13 cellular contexts compared by ENCODE assay signal in the genomic region with DNA sequence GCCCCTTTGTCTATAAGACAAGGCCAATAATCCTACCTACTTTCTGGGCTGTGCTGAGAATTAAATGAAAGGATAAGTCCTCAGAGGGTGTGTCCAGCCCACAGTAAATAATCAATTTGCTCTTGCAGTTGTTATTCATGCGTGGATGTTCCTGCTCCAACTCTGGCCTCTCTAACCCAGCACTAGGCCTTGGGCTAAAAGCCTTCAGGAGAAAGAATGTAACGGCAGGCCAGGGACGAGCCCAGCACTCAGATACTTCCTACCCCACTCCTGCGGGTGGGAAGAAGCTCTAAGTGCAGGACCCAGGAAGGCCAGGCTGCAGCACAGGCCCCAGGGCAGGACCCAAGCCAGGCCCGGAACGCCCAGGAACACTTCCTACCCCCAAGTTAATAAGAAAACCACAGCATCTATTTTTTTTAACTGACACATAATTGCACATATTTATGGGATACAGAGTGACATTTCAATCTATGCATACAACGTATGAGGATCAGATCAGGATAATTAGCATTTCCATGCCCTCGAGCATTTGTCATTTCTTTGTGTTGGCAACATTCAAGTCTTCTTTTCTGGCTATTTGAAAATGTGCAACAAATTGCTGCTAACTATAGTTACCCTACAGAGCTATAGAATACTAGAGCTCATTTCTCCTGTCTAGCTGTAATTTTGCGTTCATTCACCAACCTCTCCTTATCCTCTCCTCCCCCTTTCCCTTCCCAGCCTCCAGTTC.
A peak's percentile ranks its signal among the peaks of the same experiment; 100 is the strongest.
DNase-seq lines count a peak whose midpoint lies in the region; ATAC-seq and TF ChIP-seq lines count a peak whose summit lies in the region.
"Had no signal": no experiment of that assay in that cellular context is flagged by ENCODE, and none has a peak within 500 bp of the region (broad histone marks: within the 10 kb centered on the region; RNA-seq: fewer than 3 reads in every experiment).

No MANE protein-coding gene starts in this region.

- ATAC-seq in HG02588 (IDR thresholded peaks at IDR 0.05; ENCODE audit: unreplicated experiment) (no peak), WTC11 (no peak; the same call in 1 of the 2 replicates)

- no peak overlapping the region for H3K4me3 Mint-ChIP-seq in activated CD4-positive, alpha-beta memory T cell treated with anti-CD3 and anti-CD28 coated beads, Interleukin-2, amount 10 ng/mL, durations not matched to agents 7 days and 5 days
- H3K4me3 Mint-ChIP-seq in WTC11: no peak overlapping the region

- POLR2A ChIA-PET in HEK293 (lab: Yijun Ruan, JAX) (no interaction called here), WTC11 (lab: Charles Lee) (no interaction called here)
- POLR2A ChIA-PET in activated CD4-positive, alpha-beta memory T cell treated with anti-CD3 and anti-CD28 coated beads, Interleukin-2, amount 10 ng/mL, durations not matched to agents 7 days and 5 days (lab: Charles Lee): interaction anchor here (0.7 to 1.5 kb wide), 6 partner anchors 7 to 179 kb away, joined by 3 to 5 read pairs (median 4); partner anchors contain the start of gene RBPJ

- peaks cover 67% of the 10 kb centered on the region for H3K4me1 Mint-ChIP-seq in activated CD4-positive, alpha-beta memory T cell treated with anti-CD3 and anti-CD28 coated beads, Interleukin-2, amount 10 ng/mL, durations not matched to agents 7 days and 5 days
- H3K4me1 Mint-ChIP-seq in WTC11: peaks cover 17% of the 10 kb centered on the region

- H3K27me3 Mint-ChIP-seq in activated CD4-positive, alpha-beta memory T cell treated with anti-CD3 and anti-CD28 coated beads, Interleukin-2, amount 10 ng/mL, durations not matched to agents 7 days and 5 days: no peaks in the 10 kb centered on the region
- no peaks in the 10 kb centered on the region for H3K27me3 Mint-ChIP-seq in WTC11 (ENCODE audit: low read depth)

- peaks cover 49% of the 10 kb centered on the region for H3K36me3 Mint-ChIP-seq in activated CD4-positive, alpha-beta memory T cell treated with anti-CD3 and anti-CD28 coated beads, Interleukin-2, amount 10 ng/mL, durations not matched to agents 7 days and 5 days (ENCODE audit: low read depth)
- no peaks in the 10 kb centered on the region for H3K36me3 Mint-ChIP-seq in WTC11

- H3K4me1 ChIP-seq in HEK293 (ENCODE audit: control insufficient read depth, insufficient read depth, low read length): peaks cover 16% of the 10 kb centered on the region
- no peaks in the 10 kb centered on the region for H3K4me1 ChIP-seq in right atrium auricular region
- H3K4me1 ChIP-seq in skeletal muscle tissue (ENCODE audit: control insufficient read depth in 3 of 3, insufficient read depth in 3 of 3, low read length in 3 of 3): peaks cover 6 to 13% (median 8%) of the 10 kb centered on the region in 3 donors

- H3K9me3 ChIP-seq in HEK293 (ENCODE audit: control insufficient read depth, insufficient read depth, low read depth, low read length) (no peaks in the 10 kb centered on the region), right atrium auricular region (no peaks in the 10 kb centered on the region), skeletal muscle tissue (ENCODE audit: control insufficient read depth in 3 of 3, low read length in 3 of 3) (no peaks in the 10 kb centered on the region)
- H3K9me3 ChIP-seq: psoas muscle had no signal

- no peak for DNase-seq in activated CD4-positive, alpha-beta memory T cell treated with anti-CD3 and anti-CD28 coated beads, Interleukin-2, amount 10 ng/mL, durations not matched to agents 7 days and 5 days
- no peak for DNase-seq in right atrium auricular region (ENCODE audit: low spot score)
- no peak for DNase-seq in hepatic stellate cell (ENCODE audit: low spot score)
- no peak for DNase-seq in NCI-H526 (lab: John Stamatoyannopoulos, UW)
- no peak for DNase-seq in WTC11 (ENCODE audit: low spot score)
- DNase-seq: activated gamma-delta T cell; DMS 273 treated with DMSO at 0.1 percent for 48 hours; effector memory CD4-positive, alpha-beta T cell; NCI-H526 treated with DMSO at 0.1 percent for 48 hours had no signal

- no peaks in the 10 kb centered on the region for H3K36me3 ChIP-seq in HEK293 (ENCODE audit: control insufficient read depth in 2 of 2, insufficient read depth in 1 of 2, low read length in 2 of 2)
- no peaks in the 10 kb centered on the region for H3K36me3 ChIP-seq in right atrium auricular region
- no peaks in the 10 kb centered on the region for H3K36me3 ChIP-seq in skeletal muscle tissue (ENCODE audit: control insufficient read depth in 3 of 3, insufficient read depth in 3 of 3, low read length in 3 of 3)

- no peak overlapping the region for H3K4me3 ChIP-seq in HEK293 (ENCODE audit: low read depth, low read length)
- no peak overlapping the region for H3K4me3 ChIP-seq in right atrium auricular region
- no peak overlapping the region for H3K4me3 ChIP-seq in skeletal muscle tissue (ENCODE audit: low read length in 3 of 3)
- H3K4me3 ChIP-seq: psoas muscle had no signal

- H3K27ac ChIP-seq in HEK293 (ENCODE audit: extremely low read depth, low read depth, low read length) (peak overlapping the region; percentile 51), right atrium auricular region (peak overlapping the region; percentile 23 to 33), skeletal muscle tissue (ENCODE audit: low read depth, low read length) (peak overlapping the region; percentile 56)
- H3K27ac ChIP-seq: psoas muscle had no signal

- peaks cover 17% of the 10 kb centered on the region for H3K9me3 Mint-ChIP-seq in activated CD4-positive, alpha-beta memory T cell treated with anti-CD3 and anti-CD28 coated beads, Interleukin-2, amount 10 ng/mL, durations not matched to agents 7 days and 5 days
- peaks cover 10% of the 10 kb centered on the region for H3K9me3 Mint-ChIP-seq in WTC11

- H3K27ac Mint-ChIP-seq in activated CD4-positive, alpha-beta memory T cell treated with anti-CD3 and anti-CD28 coated beads, Interleukin-2, amount 10 ng/mL, durations not matched to agents 7 days and 5 days: peak overlapping the region; percentile 65
- no peak overlapping the region for H3K27ac Mint-ChIP-seq in WTC11

- H3K9ac ChIP-seq in skeletal muscle tissue (ENCODE audit: low read depth in 1 of 3, low read length in 3 of 3): no peak overlapping the region

- CTCF ChIA-PET in HEK293 (lab: Yijun Ruan, JAX) (interaction anchor here (0.7 to 0.8 kb wide), 2 partner anchors 20 to 32 kb away, joined by 3 read pairs; no protein-coding TSS in a partner anchor), WTC11 (lab: Charles Lee) (interaction anchor here (0.9 to 1.7 kb wide), 3 partner anchors 20 to 153 kb away, joined by 3 to 7 read pairs (median 4); no protein-coding TSS in a partner anchor)
- CTCF ChIA-PET in activated CD4-positive, alpha-beta memory T cell treated with anti-CD3 and anti-CD28 coated beads, Interleukin-2, amount 10 ng/mL, durations not matched to agents 7 days and 5 days (lab: Charles Lee): interaction anchor here (0.8 kb wide), 1 partner anchor 8 kb away, joined by 4 read pairs; no protein-coding TSS in a partner anchor

- TF ChIP-seq CTCF in HEK293 (tag by site-specific recombination; IDR thresholded peaks at IDR 0.05) (no peak), right atrium auricular region (IDR thresholded peaks at IDR 0.05) (no peak), WTC11 (IDR thresholded peaks at IDR 0.05) (no peak)

- no peaks in the 10 kb centered on the region for H3K27me3 ChIP-seq in right atrium auricular region
- no peaks in the 10 kb centered on the region for H3K27me3 ChIP-seq in skeletal muscle tissue (ENCODE audit: control insufficient read depth in 3 of 3, insufficient read depth in 3 of 3, low read length in 3 of 3)

TF ChIP-seq in HEK293, 187 proteins besides CTCF, POLR2A, EP300 and RAD21:
- TF ChIP-seq KLF10 (tag by site-specific recombination; IDR thresholded peaks at IDR 0.05) (no peak), KLF1 (tag by site-specific recombination; IDR thresholded peaks at IDR 0.05) (0 out of 2 replicates have a peak, but pooled peaks have one; percentile 27)

TF ChIP-seq in WTC11, 78 proteins besides CTCF, POLR2A, EP300 and RAD21 (continues in another document):
- TF ChIP-seq ATF3 (CRISPR knock-in tag; conservative IDR thresholded peaks at IDR 0.05) (no peak), SMAD4 (CRISPR knock-in tag; IDR thresholded peaks at IDR 0.05) (no peak), CDX4 (CRISPR knock-in tag; IDR thresholded peaks at IDR 0.05; ENCODE audit: borderline replicate concordance) (no peak), E2F5 (CRISPR knock-in tag; IDR thresholded peaks at IDR 0.05) (no peak), ESRRA (CRISPR knock-in tag; IDR thresholded peaks at IDR 0.05; ENCODE audit: borderline replicate concordance) (no peak), FOXP4 (CRISPR knock-in tag; IDR thresholded peaks at IDR 0.05) (no peak)
